In the genomic region with DNA sequence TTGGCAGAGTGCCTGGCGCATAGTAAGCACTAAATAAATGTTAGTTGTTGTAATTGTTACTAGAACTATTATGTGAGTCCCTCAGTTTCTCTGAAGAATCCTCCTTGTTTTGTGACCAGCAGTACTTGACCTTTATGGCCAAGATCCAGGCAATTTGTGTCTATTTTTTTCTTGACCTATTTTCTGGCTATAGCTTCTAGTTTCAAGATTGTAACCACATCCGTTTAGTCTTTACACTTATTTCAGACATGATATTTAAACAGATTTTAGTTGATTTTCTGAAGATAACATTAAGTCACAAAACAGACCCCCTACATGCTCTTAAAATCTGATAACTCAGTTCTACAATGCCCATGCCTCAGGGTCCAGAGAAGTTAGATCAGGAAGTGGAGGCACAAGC, we compare ENCODE assay signal across 18 cellular contexts.
"Had no signal": no experiment of that assay in that cellular context is flagged by ENCODE, and none has a peak within 500 bp of the region (broad histone marks: within the 10 kb centered on the region; RNA-seq: fewer than 3 reads in every experiment).

No MANE protein-coding gene starts in this region.

- H3K36me3 Mint-ChIP-seq: naive thymus-derived CD8-positive, alpha-beta T cell had no signal

- H3K4me1 ChIP-seq: testis had no signal

- H3K4me3 Mint-ChIP-seq: activated naive CD4-positive, alpha-beta T cell treated with anti-CD3 and anti-CD28 coated beads for 36 hours had no signal

- H3K4me2 ChIP-seq: smooth muscle cell had no signal

- DNase-seq: activated CD4-positive, alpha-beta T cell treated with anti-CD3 and anti-CD28 coated beads for 4 hours; activated naive CD4-positive, alpha-beta T cell treated with anti-CD3 and anti-CD28 coated beads for 36 hours; brain microvascular endothelial cell; hypothalamus; left cardiac atrium; mucosa of descending colon; nucleus accumbens; stimulated activated CD4-positive, alpha-beta T cell treated with anti-CD3 and anti-CD28 coated beads, Interleukin-1b, Interleukin-23, amount 100 ng/mL, for 48 hours; stimulated activated naive CD4-positive, alpha-beta T cell treated with Interleukin-2 at 50 U/mL for 16 hours; SW 1271; testis; upper lobe of right lung; WERI-Rb-1 had no signal

- H3K27ac Mint-ChIP-seq: activated naive CD4-positive, alpha-beta T cell treated with anti-CD3 and anti-CD28 coated beads for 36 hours had no signal

- ATAC-seq: esophagus mucosa; left cardiac atrium; mucosa of descending colon; naive thymus-derived CD8-positive, alpha-beta T cell; upper lobe of right lung had no signal

- H3K27ac ChIP-seq: brain microvascular endothelial cell, right atrium auricular region, SJSA1, testis, upper lobe of right lung, WERI-Rb-1 had no signal

- H3K4me3 ChIP-seq: mucosa of descending colon, right atrium auricular region, SJSA1, smooth muscle cell, testis, upper lobe of right lung had no signal

- H3K27me3 Mint-ChIP-seq: naive thymus-derived CD8-positive, alpha-beta T cell had no signal

- H3K27me3 ChIP-seq: brain microvascular endothelial cell, right atrium auricular region, SJSA1, testis, upper lobe of right lung had no signal

- H3K36me3 ChIP-seq: brain microvascular endothelial cell, right atrium auricular region, SJSA1, upper lobe of right lung, WERI-Rb-1 had no signal
